8 cellular contexts compared by ENCODE assay signal in the genomic region with DNA sequence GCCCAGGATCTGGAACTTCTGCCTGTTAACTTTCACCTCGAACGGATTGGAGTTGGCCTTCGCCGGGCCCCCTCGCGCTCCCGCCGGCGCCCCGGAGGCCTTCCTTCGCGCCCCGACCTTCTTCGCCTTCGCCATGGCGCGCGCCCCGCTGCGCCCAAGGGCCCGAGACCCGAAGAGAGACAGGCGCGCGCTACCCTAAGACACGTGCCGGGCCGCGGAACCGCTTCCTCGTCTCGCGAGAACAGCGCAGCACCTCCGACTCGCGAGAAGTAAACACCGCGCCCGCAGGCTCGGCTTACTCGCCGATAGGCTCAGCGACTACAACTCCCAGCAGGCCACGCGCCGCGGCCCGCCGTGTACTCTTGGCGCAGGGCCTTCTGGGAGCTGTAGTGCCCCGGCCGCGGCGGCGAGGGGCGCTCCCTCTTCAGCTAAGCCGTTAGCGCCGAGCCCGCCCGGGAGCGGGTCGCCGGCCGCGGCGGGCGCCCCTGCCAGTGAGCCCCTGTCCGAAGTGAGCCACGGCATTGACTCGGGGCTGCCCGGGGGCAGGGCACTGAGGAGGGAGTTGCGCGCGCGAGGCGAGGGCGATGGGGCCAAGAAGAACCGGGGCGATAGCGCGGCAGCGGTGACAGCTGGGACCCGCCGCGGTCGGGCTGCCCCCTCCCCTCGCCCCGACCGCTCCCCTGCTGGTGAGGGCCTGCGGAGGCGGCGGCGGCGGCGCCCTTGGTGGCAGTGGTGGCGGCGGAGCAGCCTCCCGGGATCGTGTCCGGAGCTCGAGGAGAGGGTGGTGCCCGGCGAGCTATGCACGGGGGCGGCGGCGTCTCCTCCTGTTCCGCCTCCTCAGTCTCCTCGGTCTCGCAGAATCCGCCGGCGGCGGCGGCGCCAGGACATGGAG. TPM values are rescaled to one million over a fixed set of nuclear protein-coding genes. Genes with fewer than 3 reads are reported as not detected.
A peak's percentile ranks its signal among the peaks of the same experiment; 100 is the strongest.
DNase-seq lines count a peak whose midpoint lies in the region; ATAC-seq and TF ChIP-seq lines count a peak whose summit lies in the region.

A gene (plus strand): TSS at position 387 of the 892 bp plus-strand sequence. CDS start 500 bp downstream, at position 887.
A gene (minus strand): TSS at position 222 of the 892 bp plus-strand sequence. CDS start 87 bp downstream, at position 135.

- no TSS peak for BruUV-seq in PC-3 (replicated peaks; lab: Mats Ljungman, UMichigan)

- peak within 1 kb of the TSS; percentile 86 for H3K4me3 ChIP-seq in PC-3 (ENCODE audit: low read length)
- peak within 1 kb of the TSS; percentile 78 to 98 for H3K4me3 ChIP-seq in muscle layer of colon (ENCODE audit: low read depth in 1 of 2, low read length in 2 of 2)

- H3K27ac ChIP-seq in PC-3 (ENCODE audit: low read length): peak within 1 kb of the TSS; percentile 59
- peak within 1 kb of the TSS; percentile 93 for H3K27ac ChIP-seq in muscle layer of colon (ENCODE audit: low read depth, low read length)

- H3K9me2 ChIP-seq in PC-3 (replicated peaks; ENCODE audit: low read length): no peaks in the 10 kb centered on the region

- H3K9me3 Mint-ChIP-seq in activated T-cell treated with anti-CD3 and anti-CD28 coated beads, Interleukin-2, amount 50 U/mL, for 4 hours: no peaks in the 10 kb centered on the region

- no peaks in the 10 kb centered on the region for H3K27me3 ChIP-seq in PC-3 (ENCODE audit: low read length)
- no peaks in the 10 kb centered on the region for H3K27me3 ChIP-seq in muscle layer of colon (ENCODE audit: control insufficient read depth in 1 of 2, insufficient read depth in 2 of 2, low read length in 2 of 2)

- H3F3A ChIP-seq in PC-3 (ENCODE audit: low read length, unreplicated experiment): no peaks in the 10 kb centered on the region

- CTCF ChIA-PET in PC-3 (lab: Charles Lee): interaction anchor here (0.5 to 1.5 kb wide), 3 partner anchors 14 to 75 kb away, joined by 4 to 5 read pairs (median 4); no protein-coding TSS in a partner anchor

- peaks cover 17% of the 10 kb centered on the region for H4K20me1 ChIP-seq in PC-3 (ENCODE audit: low read length)

- H3K9me3 ChIP-seq in PC-3 (ENCODE audit: low read length) (no peaks in the 10 kb centered on the region), muscle layer of colon (ENCODE audit: low read length) (no peaks in the 10 kb centered on the region)

- H3K4me2 ChIP-seq in PC-3 (ENCODE audit: low read length): peak within 1 kb of the TSS; percentile 90

- DNase-seq in DMS79 treated with DMSO at 0.1 percent for 48 hours (lab: John Stamatoyannopoulos, UW): peak; percentile 56
- peak; percentile 97 for DNase-seq in KBM-7
- DNase-seq in PC-3: peak; percentile 96
- DNase-seq in activated T-cell treated with anti-CD3 and anti-CD28 coated beads, Interleukin-2, amount 50 U/mL, for 4 hours: peak; percentile 96
- DNase-seq in stimulated activated CD8-positive, alpha-beta memory T cell treated with anti-CD3 and anti-CD28 coated beads, Interleukin-7, amount 100 ng/mL, for 1 hour (ENCODE audit: low read depth in 2 of 2): peak; percentile 89 to 91

- peak within 1 kb of the TSS; percentile 98 for H3K9ac ChIP-seq in PC-3 (ENCODE audit: low read length)
- H3K9ac ChIP-seq in muscle layer of colon (ENCODE audit: low read length): peak within 1 kb of the TSS; percentile 76

- in situ Hi-C loops in KBM-7 (cut with MboI; ENCODE audit: low pct_unique_long_range_greater_than_20kb, low sequenced_read_pairs): no loop called here

- H3K36me3 Mint-ChIP-seq in activated T-cell treated with anti-CD3 and anti-CD28 coated beads, Interleukin-2, amount 50 U/mL, for 4 hours (ENCODE audit: insufficient read depth): peaks cover 16% of the 10 kb centered on the region

- POLR2A ChIA-PET in PC-3 (lab: Charles Lee; ENCODE audit: unreplicated experiment): interaction anchor here (1.0 kb wide), 1 partner anchor 9 kb away, joined by 3 read pairs; no protein-coding TSS in a partner anchor

- TF ChIP-seq CTCF in PC-3 (conservative IDR thresholded peaks at IDR 0.05; ENCODE audit: low read depth, low read length): peak; percentile 27; the same call in 1 of the 2 replicates

- ATAC-seq in GM21723 (IDR thresholded peaks at IDR 0.05; ENCODE audit: unreplicated experiment) (peak; percentile 89), PC-3 (peak; percentile 90), esophagus mucosa (peak; percentile 98)
- ATAC-seq in activated T-cell treated with anti-CD3 and anti-CD28 coated beads, Interleukin-2, amount 50 U/mL, for 4 hours: peak; percentile 89

- no peaks in the 10 kb centered on the region for H3K36me3 ChIP-seq in PC-3 (ENCODE audit: low read depth, low read length)
- no peaks in the 10 kb centered on the region for H3K36me3 ChIP-seq in muscle layer of colon (ENCODE audit: insufficient read depth, low read length)

- peaks cover 48% of the 10 kb centered on the region for H3K79me2 ChIP-seq in PC-3 (ENCODE audit: low read length)

- peak within 1 kb of the TSS; percentile 94 for H2AFZ ChIP-seq in PC-3 (ENCODE audit: low read length)

- H3K4me1 ChIP-seq in PC-3 (ENCODE audit: insufficient read depth, low read length): peaks cover 6% of the 10 kb centered on the region; the same call in 1 of the 2 replicates
- H3K4me1 ChIP-seq in muscle layer of colon (ENCODE audit: insufficient read depth, low read length): peaks cover 25% of the 10 kb centered on the region

- peak within 1 kb of the TSS; percentile 90 for H3K4me3 Mint-ChIP-seq in activated T-cell treated with anti-CD3 and anti-CD28 coated beads, Interleukin-2, amount 50 U/mL, for 4 hours

- peaks cover 31% of the 10 kb centered on the region for H3K4me1 Mint-ChIP-seq in activated T-cell treated with anti-CD3 and anti-CD28 coated beads, Interleukin-2, amount 50 U/mL, for 4 hours (ENCODE audit: low read depth)

- intact Hi-C loops in PC-3 (cut with micrococcal nuclease): loop anchor here (5.0 kb wide), 1 partner anchor 74 kb away; no protein-coding TSS in a partner anchor

- H3K27me3 Mint-ChIP-seq in activated T-cell treated with anti-CD3 and anti-CD28 coated beads, Interleukin-2, amount 50 U/mL, for 4 hours (ENCODE audit: low read depth): no peaks in the 10 kb centered on the region

RNA-seq across cellular contexts. Expression of the first gene that starts in this region (rescaled TPM):
- 2.9 and 3.7 TPM in 2 replicates for total RNA-seq in PC-3 (2014; rRNA removed)
- 1 to 10 TPM; 2.7 to 3.0 (median 2.9) TPM for total RNA-seq in activated T-cell treated with anti-CD3 and anti-CD28 coated beads, Interleukin-2, amount 50 U/mL, for 4 hours
- total RNA-seq in esophagus mucosa: 2.0 TPM

RNA-seq across cellular contexts. Expression of the second gene that starts in this region (rescaled TPM):
- 26.0 and 30.9 TPM in 2 replicates for total RNA-seq in PC-3 (2014; rRNA removed)
- 100 to 1,000 TPM; 165 to 187 (median 179) TPM for total RNA-seq in activated T-cell treated with anti-CD3 and anti-CD28 coated beads, Interleukin-2, amount 50 U/mL, for 4 hours
- total RNA-seq in esophagus mucosa: 28.7 TPM

Comparison
In these comparisons a context has a peak if more than half of its experiments do, and no peak if none do; other contexts are left out.
1. Peak in every context shown above with its lines: DNase-seq, ATAC-seq, H3K4me3 ChIP-seq and H3K27ac ChIP-seq.